ENCODE assay signal across 9 cellular contexts in genomic region chr9:86387376-86387775, GRCh38.
"Had no signal": no experiment of that assay in that cellular context is flagged by ENCODE, and none has a peak within 500 bp of the region (broad histone marks: within the 10 kb centered on the region; RNA-seq: fewer than 3 reads in every experiment).

No MANE protein-coding gene starts in this region.

- DNase-seq: GM23248, GOT3, H9, HCEC 1CT, IMR-90, KG1 had no signal

- H3K4me1 Mint-ChIP-seq: H9 had no signal

- H3K4me3 Mint-ChIP-seq: H9 had no signal

- H3K9ac ChIP-seq: GM23248 had no signal

- H3K4me3 ChIP-seq: GM23248, K562 had no signal

- H3K27ac ChIP-seq: GM23248 had no signal

- ATAC-seq: K562 had no signal

- H3K27ac Mint-ChIP-seq: H9 had no signal

- H2AFZ ChIP-seq: GM23248 had no signal

- FAIRE-seq: H54, HTR-8/SVneo, K562 had no signal
